ENCODE assay signal across 1 cellular context in the genomic region with DNA sequence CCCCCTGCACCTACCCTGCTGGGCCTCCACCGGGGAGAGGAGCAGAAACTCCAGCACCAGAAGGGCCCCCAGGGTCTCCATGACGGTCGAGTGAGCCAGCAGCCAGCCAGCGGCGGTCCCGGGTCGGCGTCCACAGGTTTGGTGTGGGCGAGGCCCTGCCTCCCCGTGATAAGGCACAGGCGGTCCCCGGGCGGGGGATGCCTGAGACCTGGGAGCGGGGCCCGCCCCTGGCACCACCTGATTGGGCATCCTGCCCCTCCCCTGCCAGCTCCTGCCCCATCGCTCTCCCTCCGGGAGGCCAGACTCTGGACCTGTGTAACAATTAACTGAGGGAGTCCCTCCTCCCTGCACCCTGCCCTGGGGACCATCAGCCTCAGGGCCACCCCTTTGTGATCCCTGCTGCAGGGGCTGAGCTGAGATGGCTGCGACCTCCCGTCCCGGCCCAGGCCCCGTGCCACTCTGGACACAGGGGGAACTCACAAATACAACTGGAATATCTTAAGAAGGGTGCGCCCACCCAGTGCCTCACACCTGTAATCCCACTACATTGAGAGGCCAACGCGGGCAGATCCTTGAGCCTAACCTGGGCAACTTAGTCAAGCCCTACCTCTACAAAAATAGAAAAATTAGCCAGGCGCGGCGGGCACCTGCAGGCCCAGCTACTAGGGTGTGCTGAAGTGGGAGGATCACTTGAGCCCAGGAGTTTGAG.
TF ChIP-seq lines count a peak whose summit lies in the region.

SMIM24 (minus strand) TSS at position 143 of the 709 bp plus-strand sequence; CDS start at position 81, 62 bp downstream.

TF ChIP-seq in HepG2, 621 proteins besides CTCF, POLR2A, EP300 and RAD21 (continued from another document and continues in another):
- TF ChIP-seq, protein P1, sequence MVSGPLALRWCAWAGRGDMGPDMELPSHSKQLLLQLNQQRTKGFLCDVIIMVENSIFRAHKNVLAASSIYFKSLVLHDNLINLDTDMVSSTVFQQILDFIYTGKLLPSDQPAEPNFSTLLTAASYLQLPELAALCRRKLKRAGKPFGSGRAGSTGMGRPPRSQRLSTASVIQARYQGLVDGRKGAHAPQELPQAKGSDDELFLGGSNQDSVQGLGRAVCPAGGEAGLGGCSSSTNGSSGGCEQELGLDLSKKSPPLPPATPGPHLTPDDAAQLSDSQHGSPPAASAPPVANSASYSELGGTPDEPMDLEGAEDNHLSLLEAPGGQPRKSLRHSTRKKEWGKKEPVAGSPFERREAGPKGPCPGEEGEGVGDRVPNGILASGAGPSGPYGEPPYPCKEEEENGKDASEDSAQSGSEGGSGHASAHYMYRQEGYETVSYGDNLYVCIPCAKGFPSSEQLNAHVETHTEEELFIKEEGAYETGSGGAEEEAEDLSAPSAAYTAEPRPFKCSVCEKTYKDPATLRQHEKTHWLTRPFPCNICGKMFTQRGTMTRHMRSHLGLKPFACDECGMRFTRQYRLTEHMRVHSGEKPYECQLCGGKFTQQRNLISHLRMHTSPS (CRISPR knock-in tag; IDR thresholded peaks at IDR 0.05; ENCODE audit: low read depth): peak; percentile 97
- TF ChIP-seq ZSCAN21 (CRISPR knock-in tag; IDR thresholded peaks at IDR 0.05; ENCODE audit: borderline replicate concordance) (no peak), CCAR2 (optimal IDR thresholded peaks at IDR 0.05; ENCODE audit: low read depth, low read length) (no peak), TBX2 (CRISPR knock-in tag; IDR thresholded peaks at IDR 0.05; ENCODE audit: borderline replicate concordance) (peak; percentile 49; the same call in 1 of the 2 replicates), ZNF574 (CRISPR knock-in tag; IDR thresholded peaks at IDR 0.05) (no peak; the same call in 1 of the 2 replicates), TERF1 (CRISPR knock-in tag; IDR thresholded peaks at IDR 0.05) (no peak), RXRB (CRISPR knock-in tag; IDR thresholded peaks at IDR 0.05; ENCODE audit: borderline replicate concordance) (0 out of 2 replicates have a peak, but pooled peaks have one; percentile 25), KLF6 (CRISPR knock-in tag; IDR thresholded peaks at IDR 0.05) (no peak), ZNF484 (CRISPR knock-in tag; IDR thresholded peaks at IDR 0.05; ENCODE audit: borderline replicate concordance, low read depth) (no peak), ZNF883 (CRISPR knock-in tag; IDR thresholded peaks at IDR 0.05; ENCODE audit: not compliant biosample characterization) (no peak), ZNF33A (CRISPR knock-in tag; IDR thresholded peaks at IDR 0.05; ENCODE audit: borderline replicate concordance) (no peak), ZNF121 (CRISPR knock-in tag; IDR thresholded peaks at IDR 0.05) (peak; percentile 85), ZNF788 (CRISPR knock-in tag; IDR thresholded peaks at IDR 0.05; ENCODE audit: borderline replicate concordance) (peak; percentile 46; the same call in 1 of the 2 replicates), HOXD1 (CRISPR knock-in tag; IDR thresholded peaks at IDR 0.05) (no peak), TAF1 (CRISPR knock-in tag; IDR thresholded peaks at IDR 0.05) (peak; percentile 45; the same call in 1 of the 2 replicates), NPAS2 (CRISPR knock-in tag; IDR thresholded peaks at IDR 0.05; ENCODE audit: borderline replicate concordance) (no peak), PTBP1 (IDR thresholded peaks at IDR 0.05; ENCODE audit: low read depth, low read length, poor library complexity, severe bottlenecking) (no peak), ZFP36L1 (CRISPR knock-in tag; IDR thresholded peaks at IDR 0.05) (no peak), TGIF2 (CRISPR knock-in tag; IDR thresholded peaks at IDR 0.05) (no peak), ZNF260 (CRISPR knock-in tag; IDR thresholded peaks at IDR 0.05; ENCODE audit: borderline replicate concordance, low read depth) (no peak), ZNF431 (CRISPR knock-in tag; IDR thresholded peaks at IDR 0.05; ENCODE audit: borderline replicate concordance, low read depth) (no peak), ARID2 (CRISPR knock-in tag; IDR thresholded peaks at IDR 0.05; ENCODE audit: borderline replicate concordance) (no peak), MED13 (CRISPR knock-in tag; IDR thresholded peaks at IDR 0.05) (no peak), SYNCRIP (IDR thresholded peaks at IDR 0.05; ENCODE audit: insufficient read depth, low read depth, low read length) (no peak), CHD4 (IDR thresholded peaks at IDR 0.05; ENCODE audit: borderline replicate concordance, low read length) (no peak), NR2F2 (IDR thresholded peaks at IDR 0.05; ENCODE audit: borderline replicate concordance, low read depth) (no peak; the same call in 1 of the 2 replicates), NFE2L1 (CRISPR knock-in tag; IDR thresholded peaks at IDR 0.05; ENCODE audit: borderline replicate concordance) (no peak), NBN (conservative IDR thresholded peaks at IDR 0.05) (no peak), ZFP41 (CRISPR knock-in tag; IDR thresholded peaks at IDR 0.05; ENCODE audit: borderline replicate concordance) (no peak), DBP (CRISPR knock-in tag; IDR thresholded peaks at IDR 0.05; ENCODE audit: not compliant biosample characterization) (no peak), ZNF782 (CRISPR knock-in tag; IDR thresholded peaks at IDR 0.05; ENCODE audit: borderline replicate concordance) (peak; percentile 56; the same call in 1 of the 2 replicates), ZNF224 (CRISPR knock-in tag; IDR thresholded peaks at IDR 0.05) (no peak), TRIM24 (CRISPR knock-in tag; IDR thresholded peaks at IDR 0.05) (no peak)
- TF ChIP-seq, protein P2, sequence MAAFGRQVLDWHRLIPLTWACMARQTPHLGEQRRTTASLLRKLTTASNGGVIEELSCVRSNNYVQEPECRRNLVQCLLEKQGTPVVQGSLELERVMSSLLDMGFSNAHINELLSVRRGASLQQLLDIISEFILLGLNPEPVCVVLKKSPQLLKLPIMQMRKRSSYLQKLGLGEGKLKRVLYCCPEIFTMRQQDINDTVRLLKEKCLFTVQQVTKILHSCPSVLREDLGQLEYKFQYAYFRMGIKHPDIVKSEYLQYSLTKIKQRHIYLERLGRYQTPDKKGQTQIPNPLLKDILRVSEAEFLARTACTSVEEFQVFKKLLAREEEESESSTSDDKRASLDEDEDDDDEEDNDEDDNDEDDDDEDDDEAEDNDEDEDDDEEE (CRISPR knock-in tag; IDR thresholded peaks at IDR 0.05): no peak
- TF ChIP-seq, protein P3, sequence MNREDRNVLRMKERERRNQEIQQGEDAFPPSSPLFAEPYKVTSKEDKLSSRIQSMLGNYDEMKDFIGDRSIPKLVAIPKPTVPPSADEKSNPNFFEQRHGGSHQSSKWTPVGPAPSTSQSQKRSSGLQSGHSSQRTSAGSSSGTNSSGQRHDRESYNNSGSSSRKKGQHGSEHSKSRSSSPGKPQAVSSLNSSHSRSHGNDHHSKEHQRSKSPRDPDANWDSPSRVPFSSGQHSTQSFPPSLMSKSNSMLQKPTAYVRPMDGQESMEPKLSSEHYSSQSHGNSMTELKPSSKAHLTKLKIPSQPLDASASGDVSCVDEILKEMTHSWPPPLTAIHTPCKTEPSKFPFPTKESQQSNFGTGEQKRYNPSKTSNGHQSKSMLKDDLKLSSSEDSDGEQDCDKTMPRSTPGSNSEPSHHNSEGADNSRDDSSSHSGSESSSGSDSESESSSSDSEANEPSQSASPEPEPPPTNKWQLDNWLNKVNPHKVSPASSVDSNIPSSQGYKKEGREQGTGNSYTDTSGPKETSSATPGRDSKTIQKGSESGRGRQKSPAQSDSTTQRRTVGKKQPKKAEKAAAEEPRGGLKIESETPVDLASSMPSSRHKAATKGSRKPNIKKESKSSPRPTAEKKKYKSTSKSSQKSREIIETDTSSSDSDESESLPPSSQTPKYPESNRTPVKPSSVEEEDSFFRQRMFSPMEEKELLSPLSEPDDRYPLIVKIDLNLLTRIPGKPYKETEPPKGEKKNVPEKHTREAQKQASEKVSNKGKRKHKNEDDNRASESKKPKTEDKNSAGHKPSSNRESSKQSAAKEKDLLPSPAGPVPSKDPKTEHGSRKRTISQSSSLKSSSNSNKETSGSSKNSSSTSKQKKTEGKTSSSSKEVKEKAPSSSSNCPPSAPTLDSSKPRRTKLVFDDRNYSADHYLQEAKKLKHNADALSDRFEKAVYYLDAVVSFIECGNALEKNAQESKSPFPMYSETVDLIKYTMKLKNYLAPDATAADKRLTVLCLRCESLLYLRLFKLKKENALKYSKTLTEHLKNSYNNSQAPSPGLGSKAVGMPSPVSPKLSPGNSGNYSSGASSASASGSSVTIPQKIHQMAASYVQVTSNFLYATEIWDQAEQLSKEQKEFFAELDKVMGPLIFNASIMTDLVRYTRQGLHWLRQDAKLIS (CRISPR knock-in tag; IDR thresholded peaks at IDR 0.05): no peak
- TF ChIP-seq, protein P4, sequence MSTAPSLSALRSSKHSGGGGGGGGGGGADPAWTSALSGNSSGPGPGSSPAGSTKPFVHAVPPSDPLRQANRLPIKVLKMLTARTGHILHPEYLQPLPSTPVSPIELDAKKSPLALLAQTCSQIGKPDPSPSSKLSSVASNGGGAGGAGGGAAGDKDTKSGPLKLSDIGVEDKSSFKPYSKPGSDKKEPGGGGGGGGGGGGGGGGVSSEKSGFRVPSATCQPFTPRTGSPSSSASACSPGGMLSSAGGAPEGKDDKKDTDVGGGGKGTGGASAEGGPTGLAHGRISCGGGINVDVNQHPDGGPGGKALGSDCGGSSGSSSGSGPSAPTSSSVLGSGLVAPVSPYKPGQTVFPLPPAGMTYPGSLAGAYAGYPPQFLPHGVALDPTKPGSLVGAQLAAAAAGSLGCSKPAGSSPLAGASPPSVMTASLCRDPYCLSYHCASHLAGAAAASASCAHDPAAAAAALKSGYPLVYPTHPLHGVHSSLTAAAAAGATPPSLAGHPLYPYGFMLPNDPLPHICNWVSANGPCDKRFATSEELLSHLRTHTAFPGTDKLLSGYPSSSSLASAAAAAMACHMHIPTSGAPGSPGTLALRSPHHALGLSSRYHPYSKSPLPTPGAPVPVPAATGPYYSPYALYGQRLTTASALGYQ (CRISPR knock-in tag; IDR thresholded peaks at IDR 0.05): no peak
- TF ChIP-seq, protein P5, sequence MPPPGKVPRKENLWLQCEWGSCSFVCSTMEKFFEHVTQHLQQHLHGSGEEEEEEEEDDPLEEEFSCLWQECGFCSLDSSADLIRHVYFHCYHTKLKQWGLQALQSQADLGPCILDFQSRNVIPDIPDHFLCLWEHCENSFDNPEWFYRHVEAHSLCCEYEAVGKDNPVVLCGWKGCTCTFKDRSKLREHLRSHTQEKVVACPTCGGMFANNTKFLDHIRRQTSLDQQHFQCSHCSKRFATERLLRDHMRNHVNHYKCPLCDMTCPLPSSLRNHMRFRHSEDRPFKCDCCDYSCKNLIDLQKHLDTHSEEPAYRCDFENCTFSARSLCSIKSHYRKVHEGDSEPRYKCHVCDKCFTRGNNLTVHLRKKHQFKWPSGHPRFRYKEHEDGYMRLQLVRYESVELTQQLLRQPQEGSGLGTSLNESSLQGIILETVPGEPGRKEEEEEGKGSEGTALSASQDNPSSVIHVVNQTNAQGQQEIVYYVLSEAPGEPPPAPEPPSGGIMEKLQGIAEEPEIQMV (CRISPR knock-in tag; IDR thresholded peaks at IDR 0.05; ENCODE audit: low read depth): no peak
- TF ChIP-seq, protein P6, sequence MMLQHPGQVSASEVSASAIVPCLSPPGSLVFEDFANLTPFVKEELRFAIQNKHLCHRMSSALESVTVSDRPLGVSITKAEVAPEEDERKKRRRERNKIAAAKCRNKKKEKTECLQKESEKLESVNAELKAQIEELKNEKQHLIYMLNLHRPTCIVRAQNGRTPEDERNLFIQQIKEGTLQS (CRISPR knock-in tag; IDR thresholded peaks at IDR 0.05): no peak
- TF ChIP-seq, protein P7, sequence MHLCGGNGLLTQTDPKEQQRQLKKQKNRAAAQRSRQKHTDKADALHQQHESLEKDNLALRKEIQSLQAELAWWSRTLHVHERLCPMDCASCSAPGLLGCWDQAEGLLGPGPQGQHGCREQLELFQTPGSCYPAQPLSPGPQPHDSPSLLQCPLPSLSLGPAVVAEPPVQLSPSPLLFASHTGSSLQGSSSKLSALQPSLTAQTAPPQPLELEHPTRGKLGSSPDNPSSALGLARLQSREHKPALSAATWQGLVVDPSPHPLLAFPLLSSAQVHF (CRISPR knock-in tag; IDR thresholded peaks at IDR 0.05): no peak
